Comparison of ENCODE assay signal across 13 cellular contexts in genomic region chr6:17839526-17839925, GRCh38.
"Had no signal": no experiment of that assay in that cellular context is flagged by ENCODE, and none has a peak within 500 bp of the region (broad histone marks: within the 10 kb centered on the region; RNA-seq: fewer than 3 reads in every experiment).

No MANE protein-coding gene starts in this region.

- H3K27ac Mint-ChIP-seq: naive thymus-derived CD4-positive, alpha-beta T cell; type B pancreatic cell had no signal

- H3K27ac ChIP-seq: foreskin keratinocyte, stomach, thyroid gland had no signal

- H3K27me3 ChIP-seq: foreskin keratinocyte, stomach, thyroid gland had no signal

- H3K4me3 Mint-ChIP-seq: naive thymus-derived CD4-positive, alpha-beta T cell; type B pancreatic cell had no signal

- H3K27me3 Mint-ChIP-seq: type B pancreatic cell had no signal

- H3K9me3 ChIP-seq: stomach, thyroid gland had no signal

- H3K9me3 Mint-ChIP-seq: naive thymus-derived CD4-positive, alpha-beta T cell had no signal

- DNase-seq: erythroblast; foreskin keratinocyte; head of caudate nucleus; kidney glomerular epithelial cell; left ventricle myocardium superior; naive thymus-derived CD4-positive, alpha-beta T cell; right cardiac atrium; small intestine; stimulated activated CD4-positive, alpha-beta T cell treated with anti-CD3 and anti-CD28 coated beads, Interleukin-12 subunit alpha, Interleukin-12 subunit beta, amount 100 ng/mL, for 4 hours; stimulated activated naive CD4-positive, alpha-beta T cell; stomach; thyroid gland had no signal

- H3K36me3 ChIP-seq: thyroid gland had no signal

- H3K4me3 ChIP-seq: stomach, thyroid gland had no signal

- H3K36me3 Mint-ChIP-seq: naive thymus-derived CD4-positive, alpha-beta T cell had no signal
